7 cellular contexts compared by ENCODE assay signal in genomic region chr5:136626531-136626930, GRCh38.
"Had no signal": no experiment of that assay in that cellular context is flagged by ENCODE, and none has a peak within 500 bp of the region (broad histone marks: within the 10 kb centered on the region; RNA-seq: fewer than 3 reads in every experiment).

No MANE protein-coding gene starts in this region.

- H3K27ac Mint-ChIP-seq: GM23338, H9, HFFc6 had no signal

- DNase-seq: GM23248, GOT3, H7, H9, HCEC 1CT, HFFc6 had no signal

- H3K9me3 Mint-ChIP-seq: GM23338, H9, HFFc6 had no signal

- H3K4me3 Mint-ChIP-seq: GM23338, H9, HFFc6 had no signal
